9 cellular contexts compared by ENCODE assay signal in the genomic region with DNA sequence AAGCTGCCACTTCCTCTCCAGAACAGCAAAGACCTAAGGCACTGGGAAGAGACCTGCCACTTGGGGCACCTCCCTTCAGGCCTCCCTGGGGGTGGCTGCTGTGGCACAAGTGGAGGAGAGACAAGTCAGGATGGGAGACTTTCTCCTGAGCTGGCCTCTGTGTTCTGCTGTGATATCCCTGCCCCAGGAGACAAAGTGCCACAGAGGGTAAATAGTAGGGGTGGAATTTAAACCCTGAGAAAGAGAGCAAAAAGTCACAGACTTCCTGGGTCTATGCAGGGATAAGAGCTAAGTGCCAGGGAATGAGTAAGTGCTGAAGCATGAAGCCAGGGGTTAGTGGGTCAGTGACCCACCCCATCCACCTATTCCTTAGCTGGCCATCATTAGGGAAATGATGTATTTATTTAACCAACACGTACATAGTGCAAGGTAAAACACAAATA.
DNase-seq lines count a peak whose midpoint lies in the region; ATAC-seq and TF ChIP-seq lines count a peak whose summit lies in the region.
"Had no signal": no experiment of that assay in that cellular context is flagged by ENCODE, and none has a peak within 500 bp of the region (broad histone marks: within the 10 kb centered on the region; RNA-seq: fewer than 3 reads in every experiment).

No MANE protein-coding gene starts in this region.

- H3K4me2 ChIP-seq in smooth muscle cell, result peak overlapping the region; percentile 72

- H2AFZ ChIP-seq in smooth muscle cell (ENCODE audit: low read depth), result no peak overlapping the region

- ATAC-seq in foreskin keratinocyte, result no peak
- ATAC-seq in activated CD4-positive, CD25-positive, alpha-beta regulatory T cell treated with anti-CD3 and anti-CD28 coated beads, Interleukin-2, amount 50 U/mL, for 24 hours, result no peak
- ATAC-seq in GM18867 (IDR thresholded peaks at IDR 0.05; ENCODE audit: unreplicated experiment), result no peak
- ATAC-seq in HG02588 (IDR thresholded peaks at IDR 0.05; ENCODE audit: unreplicated experiment), result no peak
- ATAC-seq: activated T-cell treated with anti-CD3 and anti-CD28 coated beads, Interleukin-2, amount 50 U/mL, for 72 hours had no signal

- 40% methylated on average over 1 of the region's 1 CpG for WGBS in smooth muscle cell (ENCODE audit: low lambda C conversion rate)

- H3K4me1 ChIP-seq in foreskin keratinocyte (peaks cover 23% of the 10 kb centered on the region), smooth muscle cell (ENCODE audit: low read depth) (peaks cover 36% of the 10 kb centered on the region)

- no peaks in the 10 kb centered on the region for H4K20me1 ChIP-seq in smooth muscle cell (ENCODE audit: low read depth)

- DNase-seq in HK-2 (ENCODE audit: unreplicated experiment) (peak; percentile 65), SK-N-MC (ENCODE audit: low read depth, low spot score) (no peak), foreskin keratinocyte (no peak), smooth muscle cell (lab: John Stamatoyannopoulos, UW; ENCODE audit: unreplicated experiment) (no peak)
- DNase-seq: activated T-cell treated with anti-CD3 and anti-CD28 coated beads, Interleukin-2, amount 50 U/mL, for 72 hours; SHP77 had no signal

- H3K27me3 ChIP-seq in foreskin keratinocyte, result no peaks in the 10 kb centered on the region
- no peaks in the 10 kb centered on the region for H3K27me3 ChIP-seq in smooth muscle cell (ENCODE audit: low read depth)

- H3K27ac ChIP-seq in SK-N-MC, result peak overlapping the region; percentile 91
- H3K27ac ChIP-seq in foreskin keratinocyte, result peak overlapping the region; percentile 69
- H3K27ac ChIP-seq in smooth muscle cell (ENCODE audit: low read depth), result peak overlapping the region; percentile 98

- peaks cover 21% of the 10 kb centered on the region for H3F3A ChIP-seq in smooth muscle cell (ENCODE audit: low read depth)

- H3K36me3 ChIP-seq in SK-N-MC (ENCODE audit: insufficient read depth, low read length), result no peaks in the 10 kb centered on the region
- H3K36me3 ChIP-seq in smooth muscle cell (ENCODE audit: low read depth), result no peaks in the 10 kb centered on the region

- H3K9ac ChIP-seq in SK-N-MC (ENCODE audit: insufficient read length) (peak overlapping the region; percentile 34), smooth muscle cell (ENCODE audit: low read depth) (peak overlapping the region; percentile 70)

- TF ChIP-seq CTCF in foreskin keratinocyte (conservative IDR thresholded peaks at IDR 0.05), result no peak
- TF ChIP-seq CTCF in smooth muscle cell (IDR thresholded peaks at IDR 0.05; ENCODE audit: borderline replicate concordance, insufficient read depth, poor library complexity, severe bottlenecking), result no peak

- H3K79me2 ChIP-seq in smooth muscle cell (ENCODE audit: low read depth), result no peaks in the 10 kb centered on the region

- H3K9me3 ChIP-seq in SK-N-MC (ENCODE audit: low read depth, low read length), result no peaks in the 10 kb centered on the region
- no peaks in the 10 kb centered on the region for H3K9me3 ChIP-seq in smooth muscle cell (replicated peaks; ENCODE audit: low read depth)

- no peak overlapping the region for H3K4me3 ChIP-seq in SK-N-MC
- no peak overlapping the region for H3K4me3 ChIP-seq in smooth muscle cell
